Comparison of ENCODE assay signal across 21 cellular contexts in genomic region chr12:131921866-131922769, GRCh38. TPM values are rescaled to one million over a fixed set of nuclear protein-coding genes. Genes with fewer than 3 reads are reported as not detected.
DNase-seq lines count a peak whose midpoint lies in the region; ATAC-seq and TF ChIP-seq lines count a peak whose summit lies in the region.
"Had no signal": no experiment of that assay in that cellular context is flagged by ENCODE, and none has a peak within 500 bp of the region (broad histone marks: within the 10 kb centered on the region; RNA-seq: fewer than 3 reads in every experiment).

No MANE protein-coding gene starts in this region.

- H4K20me1 ChIP-seq in BLaER1 treated with 17β-estradiol and CSF1 and Interleukin-3, amounts not matched to agents 10 nM and 100 nM, result peaks cover 0 to 71% (median 60%) of the 10 kb centered on the region in 11 experiments; a peak in 19 of 22 replicates

- no peak for TF ChIP-seq POLR2A in gastrocnemius medialis (IDR thresholded peaks at IDR 0.05)

- DNase-seq in Panc1 (ENCODE audit: low read depth, low spot score) (no peak), foreskin keratinocyte (no peak), mucosa of descending colon (no peak), gastrocnemius medialis (no peak)
- no peak for DNase-seq in stimulated activated CD4-positive, alpha-beta T cell treated with anti-CD3 and anti-CD28 coated beads, Interleukin-12 subunit alpha, Interleukin-12 subunit beta, amount 100 ng/mL, for 4 hours
- DNase-seq in activated CD8-positive, alpha-beta memory T cell treated with anti-CD3 and anti-CD28 coated beads, Interleukin-2, amount 50 U/mL, for 4 hours, result no peak
- DNase-seq: activated CD8-positive, alpha-beta T cell treated with anti-CD3 and anti-CD28 coated beads for 36 hours; activated T-cell treated with anti-CD3 and anti-CD28 coated beads, Interleukin-2, amount 50 U/mL, for 72 hours; brain microvascular endothelial cell; GM23248; kidney; NCI-H1436 treated with DMSO at 0.1 percent for 48 hours; NCI-H345; NK-92 treated with Interleukin-12 subunit alpha and Interleukin-12 subunit beta, amount 100 ng/mL, for 24 hours; occipital lobe; stimulated activated CD4-positive, alpha-beta T cell treated with anti-CD3 and anti-CD28 coated beads, Interleukin-2, amount 100 ng/mL, for 24 hours; T-helper 1 cell had no signal

- H3K9ac ChIP-seq in BLaER1 treated with 17β-estradiol and CSF1 and Interleukin-3, amounts not matched to agents 10 nM and 100 nM, result no peak overlapping the region; a peak in 1 of 22 replicates
- H3K9ac ChIP-seq: GM23248 had no signal

- peaks cover 0 to 15% (median 0%) of the 10 kb centered on the region in 11 experiments; a peak in 1 of 22 replicates for H3K27me3 ChIP-seq in BLaER1 treated with 17β-estradiol and CSF1 and Interleukin-3, amounts not matched to agents 10 nM and 100 nM
- H3K27me3 ChIP-seq in Panc1 (ENCODE audit: control insufficient read depth, insufficient read depth, low read length) (no peaks in the 10 kb centered on the region), foreskin keratinocyte (no peaks in the 10 kb centered on the region), gastrocnemius medialis (no peaks in the 10 kb centered on the region)
- H3K27me3 ChIP-seq: brain microvascular endothelial cell, hepatocyte had no signal

- TF ChIP-seq CTCF in Panc1 (IDR thresholded peaks at IDR 0.05), result no peak
- no peak for TF ChIP-seq CTCF in foreskin keratinocyte (conservative IDR thresholded peaks at IDR 0.05)
- TF ChIP-seq CTCF in mucosa of descending colon (IDR thresholded peaks at IDR 0.05), result no peak
- no peak for TF ChIP-seq CTCF in gastrocnemius medialis (IDR thresholded peaks at IDR 0.05 in 4 of 5, conservative IDR thresholded peaks at IDR 0.05 in 1 of 5)

- no peak overlapping the region for H3K4me3 ChIP-seq in BLaER1 treated with 17β-estradiol and CSF1 and Interleukin-3, amounts not matched to agents 10 nM and 100 nM
- H3K4me3 ChIP-seq in Panc1 (ENCODE audit: low read depth in 2 of 2, low read length in 2 of 2) (no peak overlapping the region), mucosa of descending colon (no peak overlapping the region), gastrocnemius medialis (no peak overlapping the region)
- H3K4me3 ChIP-seq: GM23248, hepatocyte had no signal

- H3K27ac ChIP-seq in BLaER1 treated with 17β-estradiol and CSF1 and Interleukin-3, amounts not matched to agents 10 nM and 100 nM, result no peak overlapping the region
- H3K27ac ChIP-seq in Panc1 (ENCODE audit: low read length) (no peak overlapping the region), foreskin keratinocyte (no peak overlapping the region), gastrocnemius medialis (no peak overlapping the region)
- H3K27ac ChIP-seq: brain microvascular endothelial cell, GM23248, hepatocyte had no signal

- CTCF ChIA-PET in Panc1 (lab: Charles Lee), result no interaction called here

- POLR2A ChIA-PET in Panc1 (lab: Charles Lee), result no interaction called here

- H3K4me1 ChIP-seq in BLaER1 treated with 17β-estradiol and CSF1 and Interleukin-3, amounts not matched to agents 10 nM and 100 nM, result peaks cover 20 to 46% (median 39%) of the 10 kb centered on the region in 10 experiments
- H3K4me1 ChIP-seq in Panc1 (ENCODE audit: control insufficient read depth, insufficient read depth, low read length) (no peaks in the 10 kb centered on the region), foreskin keratinocyte (no peaks in the 10 kb centered on the region), mucosa of descending colon (ENCODE audit: low read depth) (no peaks in the 10 kb centered on the region), gastrocnemius medialis (no peaks in the 10 kb centered on the region)

- peaks cover 0 to 5% (median 0%) of the 10 kb centered on the region in 11 experiments; a peak in 8 of 22 replicates for H3K9me3 ChIP-seq in BLaER1 treated with 17β-estradiol and CSF1 and Interleukin-3, amounts not matched to agents 10 nM and 100 nM (replicated peaks in 1 of 11)
- H3K9me3 ChIP-seq in Panc1 (ENCODE audit: control insufficient read depth, insufficient read depth, low read depth, low read length) (no peaks in the 10 kb centered on the region), mucosa of descending colon (no peaks in the 10 kb centered on the region), gastrocnemius medialis (no peaks in the 10 kb centered on the region)

- TSS peak; percentile 90 for BruUV-seq in Panc1 (replicated peaks; lab: Mats Ljungman, UMichigan)

- ATAC-seq in Panc1, result peak; percentile 15; the same call in 1 of the 2 replicates
- ATAC-seq in foreskin keratinocyte, result peak; percentile 19
- ATAC-seq in mucosa of descending colon, result peak; percentile 25
- ATAC-seq in HG03432 (IDR thresholded peaks at IDR 0.05; ENCODE audit: unreplicated experiment), result no peak
- no peak for ATAC-seq in gastrocnemius medialis
- ATAC-seq: activated CD8-positive, alpha-beta T cell treated with anti-CD3 and anti-CD28 coated beads for 36 hours; WTC11 had no signal

- in situ Hi-C loops in Panc1 (cut with HindIII; ENCODE audit: low pct_unique_long_range_greater_than_20kb, low sequenced_read_pairs) (no loop called here), gastrocnemius medialis (cut with MboI; ENCODE audit: low sequenced_read_pairs in 4 of 4) (no loop called here)

- H3K36me3 ChIP-seq in BLaER1 treated with 17β-estradiol and CSF1 and Interleukin-3, amounts not matched to agents 10 nM and 100 nM, result peaks cover 27 to 55% (median 49%) of the 10 kb centered on the region in 11 experiments; a peak in 21 of 22 replicates
- H3K36me3 ChIP-seq in Panc1 (ENCODE audit: control insufficient read depth, insufficient read depth, low read length) (no peaks in the 10 kb centered on the region), mucosa of descending colon (ENCODE audit: low read depth) (no peaks in the 10 kb centered on the region), gastrocnemius medialis (peaks cover 0 to 44% of the 10 kb centered on the region in 2 donors)

- H3K4me2 ChIP-seq in BLaER1 treated with 17β-estradiol and CSF1 and Interleukin-3, amounts not matched to agents 10 nM and 100 nM, result peak overlapping the region in 8 of 11 experiments; percentile 78 to 96 (median 84); a peak in 13 of 22 replicates
- H3K4me2 ChIP-seq: hepatocyte had no signal

- intact Hi-C loops in Panc1 (cut with micrococcal nuclease; ENCODE audit: unreplicated experiment), result no loop called here
- intact Hi-C loops in mucosa of descending colon (cut with DNase I, micrococcal nuclease), result no loop called here
- intact Hi-C loops in gastrocnemius medialis (cut with DNase I; ENCODE audit: low total_unique reads), result loop anchor here (10.0 kb wide), 1 partner anchor 223 kb away; the partner anchor contains the start of genes DDX51 and NOC4L

RNA-seq across cellular contexts. Expression of gene PUS1, which starts 7.0 kb away (rescaled TPM):
- total RNA-seq in Panc1 (2021; ENCODE audit: unreplicated experiment) (108 TPM), foreskin keratinocyte (26.4 and 31.8 TPM in 2 replicates), mucosa of descending colon (10 to 100 TPM; 21.0 to 28.3 (median 22.9) TPM), gastrocnemius medialis (10 to 100 TPM; 10.4 to 29.0 (median 12.2) TPM)
- polyA plus RNA-seq in Panc1 (2012; ENCODE audit: insufficient read length), result 110 TPM
- polyA plus RNA-seq in foreskin keratinocyte, result 46.8 and 47.4 TPM in 2 replicates

RNA-seq across cellular contexts. Expression of gene EP400, which starts 27.6 kb away (rescaled TPM):
- 59.4 TPM for total RNA-seq in Panc1 (2021; ENCODE audit: unreplicated experiment)
- polyA plus RNA-seq in Panc1 (2012; ENCODE audit: insufficient read length), result 36.9 TPM
- total RNA-seq in foreskin keratinocyte, result 15.5 and 18.4 TPM in 2 replicates
- 9.5 and 11.7 TPM in 2 replicates for polyA plus RNA-seq in foreskin keratinocyte
- 10 to 100 TPM; 34.9 to 47.8 (median 40.7) TPM for total RNA-seq in mucosa of descending colon
- 10 to 100 TPM; 11.9 to 17.4 (median 15.0) TPM for total RNA-seq in gastrocnemius medialis

RNA-seq across cellular contexts. Expression of gene ULK1, which starts 27.7 kb away (rescaled TPM):
- total RNA-seq in Panc1 (2021; ENCODE audit: unreplicated experiment) (72.1 TPM), foreskin keratinocyte (5.4 and 7.0 TPM in 2 replicates), mucosa of descending colon (10 to 100 TPM; 20.0 to 60.4 (median 28.3) TPM), gastrocnemius medialis (10 to 100 TPM; 27.9 to 81.2 (median 48.6) TPM)
- 92.3 TPM for polyA plus RNA-seq in Panc1 (2012; ENCODE audit: insufficient read length)
- polyA plus RNA-seq in foreskin keratinocyte, result 4.5 and 6.0 TPM in 2 replicates

Comparison
In these comparisons a context has a peak if more than half of its experiments do, and no peak if none do; other contexts are left out.
1. ATAC-seq: peak in Panc1 (single experiment), foreskin keratinocyte (single experiment) and mucosa of descending colon (single experiment); none in HG03432 (single experiment) and gastrocnemius medialis (0 of 2).